10 cellular contexts compared by ENCODE assay signal in genomic region chr9:126347911-126348760, GRCh38. TPM values are rescaled to one million over a fixed set of nuclear protein-coding genes. Genes with fewer than 3 reads are reported as not detected.
DNase-seq lines count a peak whose midpoint lies in the region; ATAC-seq, FAIRE-seq and TF ChIP-seq lines count a peak whose summit lies in the region.
"Had no signal": no experiment of that assay in that cellular context is flagged by ENCODE, and none has a peak within 500 bp of the region (broad histone marks: within the 10 kb centered on the region; RNA-seq: fewer than 3 reads in every experiment).

No MANE protein-coding gene starts in this region.

- no peaks in the 10 kb centered on the region for H3K27me3 ChIP-seq in foreskin keratinocyte
- no peaks in the 10 kb centered on the region for H3K27me3 ChIP-seq in prostate gland (replicated peaks; ENCODE audit: insufficient read depth)

- no peaks in the 10 kb centered on the region for H3K9me3 ChIP-seq in prostate gland

- H3K4me3 ChIP-seq in prostate gland: no peak overlapping the region

- H3K4me1 ChIP-seq in foreskin keratinocyte: peaks cover 17% of the 10 kb centered on the region
- peaks cover 13% of the 10 kb centered on the region for H3K4me1 ChIP-seq in prostate gland (replicated peaks)

- DNase-seq in D341Med (ENCODE audit: low spot score): peak; percentile 48
- peak; percentile 20 for DNase-seq in NCI-H69 (lab: John Stamatoyannopoulos, UW)
- DNase-seq in foreskin keratinocyte: peak in 1 of 2 donors; percentile 38
- no peak for DNase-seq in prostate gland (ENCODE audit: low spot score)
- no peak for DNase-seq in activated CD8-positive, alpha-beta memory T cell treated with anti-CD3 and anti-CD28 coated beads, Interleukin-2, amount 50 U/mL, for 4 hours
- no peak for DNase-seq in NOMO-1 treated with DMSO at 0.1 percent for 48 hours (lab: John Stamatoyannopoulos, UW; ENCODE audit: unreplicated experiment)
- no peak for DNase-seq in H54 (ENCODE audit: insufficient read length, low spot score)
- DNase-seq: NCI-H1048, T-helper 9 cell had no signal

- 43% methylated on average over 14 of the region's 14 CpGs for WGBS in prostate gland

- H3K27ac ChIP-seq in foreskin keratinocyte: no peak overlapping the region
- H3K27ac ChIP-seq in prostate gland: peak overlapping the region; percentile 44 to 53

- ATAC-seq in foreskin keratinocyte (peak; percentile 41), GM18873 (IDR thresholded peaks at IDR 0.05; ENCODE audit: low FRiP score, unreplicated experiment) (no peak)

- no peaks in the 10 kb centered on the region for H3K36me3 ChIP-seq in prostate gland

- no peak for TF ChIP-seq CTCF in foreskin keratinocyte (conservative IDR thresholded peaks at IDR 0.05)
- TF ChIP-seq CTCF in prostate gland (IDR thresholded peaks at IDR 0.05): no peak

- TF ChIP-seq POLR2A in prostate gland (IDR thresholded peaks at IDR 0.05) (no peak), H54 (IDR thresholded peaks at IDR 0.05; ENCODE audit: low read depth, low read length) (no peak)

- FAIRE-seq in H54 (lab: Jason Lieb, UNC): no peak

- intact Hi-C loops in prostate gland (cut with DNase I): no loop called here

RNA-seq across cellular contexts. Expression of gene MVB12B, which starts 21.5 kb away (rescaled TPM):
- 3.1 and 4.7 TPM in 2 replicates for total RNA-seq in foreskin keratinocyte
- 2.0 and 2.3 TPM in 2 replicates for polyA plus RNA-seq in foreskin keratinocyte
- 10 to 100 TPM; 17.3 to 28.4 TPM for total RNA-seq in prostate gland

Comparison
In these comparisons a context has a peak if more than half of its experiments do, and no peak if none do; other contexts are left out.
1. DNase-seq: peak in D341Med (single experiment) and NCI-H69 (single experiment); none in prostate gland (single experiment), activated CD8-positive, alpha-beta memory T cell treated with anti-CD3 and anti-CD28 coated beads, Interleukin-2, amount 50 U/mL, for 4 hours (single experiment), NOMO-1 treated with DMSO at 0.1 percent for 48 hours (single experiment) and H54 (single experiment).